Comparison of ENCODE assay signal across 36 cellular contexts in genomic region chr15:34733621-34734020, GRCh38. TPM values are rescaled to one million over a fixed set of nuclear protein-coding genes. Genes with fewer than 3 reads are reported as not detected.
"Had no signal": no experiment of that assay in that cellular context is flagged by ENCODE, and none has a peak within 500 bp of the region (broad histone marks: within the 10 kb centered on the region; RNA-seq: fewer than 3 reads in every experiment).

No MANE protein-coding gene starts in this region.

- H3K9me3 ChIP-seq: adrenal gland, ascending aorta, body of pancreas, breast epithelium had no signal

- H3K4me3 ChIP-seq: adrenal gland, ascending aorta, body of pancreas, breast epithelium, cardiac muscle cell had no signal

- H3K4me1 ChIP-seq: adrenal gland, ascending aorta, body of pancreas, breast epithelium had no signal

- H3K27ac ChIP-seq: adrenal gland, ascending aorta, body of pancreas, brain microvascular endothelial cell, breast epithelium, cardiac muscle cell had no signal

- FAIRE-seq: astrocyte, bronchial epithelial cell had no signal

- ATAC-seq: activated naive CD4-positive, alpha-beta T cell treated with anti-CD3 and anti-CD28 coated beads, Interleukin-2, amount 50 U/mL, for 72 hours; activated naive CD8-positive, alpha-beta T cell treated with anti-CD3 and anti-CD28 coated beads, Interleukin-2, amount 50 U/mL, for 24 hours; activated T-cell treated with anti-CD3 and anti-CD28 coated beads, Interleukin-2, amount 50 U/mL, for 4 hours; activated T-cell treated with anti-CD3 and anti-CD28 coated beads, Interleukin-2, amount 50 U/mL, for 72 hours; activated T-helper 17 cell treated with anti-CD3 and anti-CD28 coated beads, Interleukin-2, amount 50 U/mL, for 72 hours; body of pancreas had no signal

- DNase-seq: activated effector memory CD4-positive, alpha-beta T cell treated with anti-CD3 and anti-CD28 coated beads, Interleukin-2, amount 50 U/mL, for 16 hours; activated effector memory CD4-positive, alpha-beta T cell treated with Interleukin-2 at 50 U/mL for 16 hours; activated gamma-delta T cell; activated gamma-delta T cell treated with Interleukin-2 at 50 U/mL for 16 hours; activated naive CD4-positive, alpha-beta T cell; activated naive CD4-positive, alpha-beta T cell treated with anti-CD3 and anti-CD28 coated beads for 36 hours; activated naive CD4-positive, alpha-beta T cell treated with anti-CD3 and anti-CD28 coated beads, Interleukin-2, amount 10 ng/mL, durations not matched to agents 7 days and 5 days; activated naive CD4-positive, alpha-beta T cell treated with anti-CD3 and anti-CD28 coated beads, Interleukin-2, amount 50 U/mL, for 16 hours; activated naive CD4-positive, alpha-beta T cell treated with Interleukin-2 at 50 U/mL for 16 hours; activated naive CD8-positive, alpha-beta T cell treated with anti-CD3 and anti-CD28 coated beads for 36 hours; activated naive CD8-positive, alpha-beta T cell treated with anti-CD3 and anti-CD28 coated beads, Interleukin-2, amount 10 ng/mL, durations not matched to agents 7 days and 5 days; activated naive CD8-positive, alpha-beta T cell treated with anti-CD3 and anti-CD28 coated beads, Interleukin-2, amount 50 U/mL, for 24 hours; activated T-cell treated with anti-CD3 and anti-CD28 coated beads, Interleukin-2, amount 50 U/mL, for 24 hours; activated T-cell treated with anti-CD3 and anti-CD28 coated beads, Interleukin-2, amount 50 U/mL, for 4 hours; activated T-cell treated with anti-CD3 and anti-CD28 coated beads, Interleukin-2, amount 50 U/mL, for 48 hours; activated T-cell treated with anti-CD3 and anti-CD28 coated beads, Interleukin-2, amount 50 U/mL, for 72 hours; adrenal gland; amniotic stem cell; amygdala; anterior cingulate cortex; aorta; body of pancreas; brain microvascular endothelial cell; caudate nucleus; central memory CD4-positive, alpha-beta T cell; cerebellar nuclear complex had no signal

- H3K36me3 ChIP-seq: adrenal gland, ascending aorta, brain microvascular endothelial cell, breast epithelium, cardiac muscle cell had no signal

- H3K27me3 ChIP-seq: adrenal gland, ascending aorta, body of pancreas, brain microvascular endothelial cell, cardiac muscle cell had no signal

RNA-seq across cellular contexts. Expression of gene GJD2, which starts 21.2 kb away (rescaled TPM):
- total RNA-seq: activated naive CD4-positive, alpha-beta T cell treated with anti-CD3 and anti-CD28 coated beads for 36 hours; activated naive CD4-positive, alpha-beta T cell treated with anti-CD3 and anti-CD28 coated beads, Interleukin-2, amount 50 U/mL, for 72 hours; activated naive CD8-positive, alpha-beta T cell treated with anti-CD3 and anti-CD28 coated beads for 36 hours; activated naive CD8-positive, alpha-beta T cell treated with anti-CD3 and anti-CD28 coated beads, Interleukin-2, amount 10 ng/mL, durations not matched to agents 7 days and 5 days; activated T-cell treated with anti-CD3 and anti-CD28 coated beads, Interleukin-2, amount 50 U/mL, for 4 hours; activated T-cell treated with anti-CD3 and anti-CD28 coated beads, Interleukin-2, amount 50 U/mL, for 72 hours; activated T-helper 1 cell treated with anti-CD3 and anti-CD28 coated beads, Interleukin-12 subunit alpha, Interleukin-12 subunit beta, Interleukin-2, Interleukin-4 antibody, amounts not matched to agents 30 ng/mL and 10 ng/mL and 1 ng/mL, durations not matched to agents 14 hours and 24 hours and 36 hours; activated T-helper 17 cell treated with anti-CD3 and anti-CD28 coated beads, Interleukin-2, amount 50 U/mL, for 72 hours; activated T-helper 2 cell treated with anti-CD3 and anti-CD28 coated beads, Interferon-gamma antibody, Interleukin-2, Interleukin-4, amounts not matched to agents 10 μg/mL and 5 μg/mL and 100 μg/mL, durations not matched to agents 14 hours and 24 hours and 36 hours; ascending aorta; breast epithelium; bronchial epithelial cell; chondrocyte had no signal
- polyA plus RNA-seq: aorta, cardiac muscle cell had no signal
